22 cellular contexts compared by ENCODE assay signal in the genomic region with DNA sequence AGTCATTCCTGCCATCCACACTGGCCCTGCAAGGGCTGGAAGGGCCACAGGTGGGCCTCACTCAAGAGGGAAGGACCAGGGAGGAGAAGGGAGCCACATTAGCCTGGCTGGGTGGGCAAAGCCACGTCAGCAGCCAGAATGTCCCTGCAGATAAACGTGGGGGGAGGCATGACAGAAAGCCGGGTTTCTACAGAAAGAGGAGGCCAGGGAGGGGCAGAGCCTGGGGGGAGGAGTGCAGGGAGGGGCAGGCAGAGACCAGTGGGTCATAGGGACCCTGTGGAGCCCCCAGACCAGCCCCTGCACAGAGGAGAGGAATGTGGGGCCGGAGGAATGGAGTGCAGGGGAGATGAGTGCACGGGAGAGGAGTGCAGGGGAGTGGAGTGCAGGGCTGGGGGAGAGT.
A peak's percentile ranks its signal among the peaks of the same experiment; 100 is the strongest.
DNase-seq lines count a peak whose midpoint lies in the region; FAIRE-seq and TF ChIP-seq lines count a peak whose summit lies in the region.
"Had no signal": no experiment of that assay in that cellular context is flagged by ENCODE, and none has a peak within 500 bp of the region (broad histone marks: within the 10 kb centered on the region; RNA-seq: fewer than 3 reads in every experiment).

No MANE protein-coding gene starts in this region.

- H3K4me1 ChIP-seq in BLaER1 treated with 17β-estradiol and CSF1 and Interleukin-3, amounts not matched to agents 10 nM and 100 nM, result peaks cover 0 to 34% (median 26%) of the 10 kb centered on the region in 10 experiments; a peak in 15 of 20 replicates
- H3K4me1 ChIP-seq in kidney (ENCODE audit: control insufficient read depth in 1 of 2, insufficient read depth in 1 of 2, low read depth in 1 of 2, low read length in 2 of 2), result no peaks in the 10 kb centered on the region
- no peaks in the 10 kb centered on the region for H3K4me1 ChIP-seq in spleen
- H3K4me1 ChIP-seq in effector memory CD4-positive, alpha-beta T cell (ENCODE audit: control insufficient read depth, insufficient read depth, low read length, poor library complexity, severe bottlenecking), result no peaks in the 10 kb centered on the region
- H3K4me1 ChIP-seq: A549, HAP-1 had no signal

- no peak overlapping the region for H3K9ac ChIP-seq in BLaER1 treated with 17β-estradiol and CSF1 and Interleukin-3, amounts not matched to agents 10 nM and 100 nM
- H3K9ac ChIP-seq in kidney (ENCODE audit: low read length in 2 of 2), result no peak overlapping the region

- H3K27ac ChIP-seq in BLaER1 treated with 17β-estradiol and CSF1 and Interleukin-3, amounts not matched to agents 10 nM and 100 nM, result no peak overlapping the region
- H3K27ac ChIP-seq in WERI-Rb-1 (peak overlapping the region; percentile 88), kidney (ENCODE audit: low read depth in 2 of 2, low read length in 2 of 2) (no peak overlapping the region), spleen (no peak overlapping the region)
- H3K27ac ChIP-seq in effector memory CD4-positive, alpha-beta T cell (ENCODE audit: insufficient read depth, low read length, poor library complexity, severe bottlenecking), result no peak overlapping the region
- H3K27ac ChIP-seq: A549 had no signal

- intact Hi-C loops in kidney (cut with DNase I) (no loop called here), spleen (cut with DNase I; ENCODE audit: low total_unique reads) (no loop called here)

- H3K9me3 ChIP-seq in BLaER1 treated with 17β-estradiol and CSF1 and Interleukin-3, amounts not matched to agents 10 nM and 100 nM (replicated peaks in 1 of 11), result peaks cover 0 to 7% (median 4%) of the 10 kb centered on the region in 11 experiments; a peak in 6 of 22 replicates
- H3K9me3 ChIP-seq in WERI-Rb-1 (ENCODE audit: severe bottlenecking) (no peaks in the 10 kb centered on the region), kidney (ENCODE audit: control insufficient read depth in 1 of 2, low read length in 2 of 2) (peaks cover 4 to 6% of the 10 kb centered on the region in 2 donors), spleen (peaks cover 0 to 11% (median 8%) of the 10 kb centered on the region in 8 donors), MG63 (no peaks in the 10 kb centered on the region)
- no peaks in the 10 kb centered on the region for H3K9me3 ChIP-seq in effector memory CD4-positive, alpha-beta T cell (ENCODE audit: control insufficient read depth, low read length)
- H3K9me3 ChIP-seq: A549, HAP-1 had no signal

- H3K4me2 ChIP-seq in BLaER1 treated with 17β-estradiol and CSF1 and Interleukin-3, amounts not matched to agents 10 nM and 100 nM, result peak overlapping the region in 7 of 11 experiments; percentile 16 to 62 (median 48); a peak in 7 of 22 replicates
- H3K4me2 ChIP-seq: A549, GM23338 had no signal

- FAIRE-seq in kidney (lab: Jason Lieb, UNC), result no peak
- FAIRE-seq: A549, GM12891, GM18507, H54 had no signal

- H3K27me3 ChIP-seq in BLaER1 treated with 17β-estradiol and CSF1 and Interleukin-3, amounts not matched to agents 10 nM and 100 nM, result no peaks in the 10 kb centered on the region
- no peaks in the 10 kb centered on the region for H3K27me3 ChIP-seq in WERI-Rb-1 (ENCODE audit: insufficient read depth, low read depth, severe bottlenecking)
- H3K27me3 ChIP-seq in spleen (replicated peaks in 1 of 7), result peaks cover 0 to 16% (median 0%) of the 10 kb centered on the region in 7 donors
- H3K27me3 ChIP-seq in effector memory CD4-positive, alpha-beta T cell (replicated peaks; ENCODE audit: control insufficient read depth, insufficient read depth, low read length, poor library complexity, severe bottlenecking), result no peaks in the 10 kb centered on the region
- H3K27me3 ChIP-seq in MG63, result no peaks in the 10 kb centered on the region

- TF ChIP-seq POLR2A in spleen (IDR thresholded peaks at IDR 0.05), result no peak

- no peak for DNase-seq in WERI-Rb-1
- peak; percentile 51 for DNase-seq in kidney
- DNase-seq in spleen, result peak; percentile 42
- no peak for DNase-seq in activated CD4-positive, alpha-beta T cell treated with anti-CD3 and anti-CD28 coated beads for 48 hours
- no peak for DNase-seq in T-helper 2 cell
- no peak for DNase-seq in effector memory CD4-positive, alpha-beta T cell
- no peak for DNase-seq in MG63
- DNase-seq: 8988T; Calu3; CD4-positive, alpha-beta memory T cell; COR-L47; DMS53; DMS79 treated with DMSO at 0.1 percent for 48 hours; GF-D8; HFFc6 had no signal

- H3K4me3 ChIP-seq in BLaER1 treated with 17β-estradiol and CSF1 and Interleukin-3, amounts not matched to agents 10 nM and 100 nM, result no peak overlapping the region
- H3K4me3 ChIP-seq in WERI-Rb-1 (ENCODE audit: low read depth, low read length) (no peak overlapping the region), kidney (ENCODE audit: low read length in 2 of 2) (no peak overlapping the region), spleen (no peak overlapping the region), MG63 (no peak overlapping the region)
- no peak overlapping the region for H3K4me3 ChIP-seq in effector memory CD4-positive, alpha-beta T cell (ENCODE audit: insufficient read depth, low read depth, low read length, poor library complexity, severe bottlenecking)
- H3K4me3 ChIP-seq: A549, GM23338, HAP-1 had no signal

- TF ChIP-seq CTCF in WERI-Rb-1 (IDR thresholded peaks at IDR 0.05; ENCODE audit: low read depth, low read length), result no peak
- no peak for TF ChIP-seq CTCF in kidney (IDR thresholded peaks at IDR 0.05; ENCODE audit: borderline replicate concordance, extremely low read depth, insufficient read depth)
- TF ChIP-seq CTCF in spleen (IDR thresholded peaks at IDR 0.05 in 8 of 11, conservative IDR thresholded peaks at IDR 0.05 in 3 of 11), result no peak

- H4K20me1 ChIP-seq in BLaER1 treated with 17β-estradiol and CSF1 and Interleukin-3, amounts not matched to agents 10 nM and 100 nM, result no peaks in the 10 kb centered on the region

- H3K36me3 ChIP-seq in BLaER1 treated with 17β-estradiol and CSF1 and Interleukin-3, amounts not matched to agents 10 nM and 100 nM, result no peaks in the 10 kb centered on the region
- H3K36me3 ChIP-seq in WERI-Rb-1 (no peaks in the 10 kb centered on the region), kidney (ENCODE audit: control insufficient read depth in 1 of 2, insufficient read depth in 2 of 2, low read length in 2 of 2) (no peaks in the 10 kb centered on the region), spleen (no peaks in the 10 kb centered on the region), MG63 (no peaks in the 10 kb centered on the region)
- H3K36me3 ChIP-seq in effector memory CD4-positive, alpha-beta T cell (ENCODE audit: control insufficient read depth, insufficient read depth, low read length), result no peaks in the 10 kb centered on the region
- H3K36me3 ChIP-seq: HAP-1 had no signal

- WGBS in spleen, 5 donors, result 54 to 73% (median 65%) methylated on average over 4 to 5 of the region's 5 CpGs

Comparison
In these comparisons a context has a peak if more than half of its experiments do, and no peak if none do; other contexts are left out.
1. DNase-seq: peak in kidney (single experiment) and spleen (single experiment); none in WERI-Rb-1 (single experiment), activated CD4-positive, alpha-beta T cell treated with anti-CD3 and anti-CD28 coated beads for 48 hours (single experiment), T-helper 2 cell (0 of 5), effector memory CD4-positive, alpha-beta T cell (0 of 3) and MG63 (single experiment).